In genomic region chr9:78871452-78872331, GRCh38 we compare ENCODE assay signal across 11 cellular contexts.
A peak's percentile ranks its signal among the peaks of the same experiment; 100 is the strongest.
DNase-seq lines count a peak whose midpoint lies in the region; ATAC-seq and TF ChIP-seq lines count a peak whose summit lies in the region.
"Had no signal": no experiment of that assay in that cellular context is flagged by ENCODE, and none has a peak within 500 bp of the region (broad histone marks: within the 10 kb centered on the region; RNA-seq: fewer than 3 reads in every experiment).

No MANE protein-coding gene starts in this region.

- no peaks in the 10 kb centered on the region for H3K27me3 Mint-ChIP-seq in activated naive CD8-positive, alpha-beta T cell treated with anti-CD3 and anti-CD28 coated beads, Interleukin-2, amount 50 U/mL, for 24 hours

- H3K18ac ChIP-seq in mesendoderm (ENCODE audit: low read length), result no peak overlapping the region

- no peak overlapping the region for H3K4ac ChIP-seq in mesendoderm (ENCODE audit: low read depth, low read length)

- H3K4me2 ChIP-seq in mammary epithelial cell (ENCODE audit: insufficient read depth, low read depth, low read length) (peak overlapping the region; percentile 51), mesendoderm (ENCODE audit: low read length) (no peak overlapping the region)

- peak overlapping the region; percentile 14 for H3K9ac ChIP-seq in mammary epithelial cell (ENCODE audit: insufficient read depth, low read length)
- H3K9ac ChIP-seq in mesendoderm (ENCODE audit: low read length), result no peak overlapping the region

- no peak overlapping the region for H2BK120ac ChIP-seq in mesendoderm (ENCODE audit: low read depth, low read length)

- no peak overlapping the region for H2BK5ac ChIP-seq in mesendoderm (ENCODE audit: low read length)

- H3K27ac ChIP-seq in mammary epithelial cell (ENCODE audit: insufficient read depth, low read depth, low read length) (peak overlapping the region; percentile 89), mesendoderm (ENCODE audit: low read depth, low read length) (no peak overlapping the region)

- H3K79me1 ChIP-seq in mesendoderm (ENCODE audit: low read length), result no peaks in the 10 kb centered on the region

- peaks cover 3% of the 10 kb centered on the region for H3K9me3 ChIP-seq in mammary epithelial cell (replicated peaks; ENCODE audit: insufficient read depth, low read length)

- WGBS in mammary epithelial cell (ENCODE audit: low coverage, missing lambda C conversion rate), result 7% methylated on average over 4 of the region's 4 CpGs
- no CpG with 5 or more reads among the region's 4 CpGs for WGBS in mesendoderm (ENCODE audit: extremely low coverage, insufficient coverage, low lambda C conversion rate)

- no peak overlapping the region for H3K56ac ChIP-seq in mesendoderm (ENCODE audit: low read length)

- DNase-seq in Caki2 (ENCODE audit: low read depth), result peak; percentile 80
- peak; percentile 60 for DNase-seq in LoVo (ENCODE audit: low spot score)
- DNase-seq in mammary epithelial cell, result peak; percentile 88
- DNase-seq in mesendoderm, result peak; percentile 33
- no peak for DNase-seq in SKM-1 (lab: John Stamatoyannopoulos, UW; ENCODE audit: unreplicated experiment)
- DNase-seq in activated naive CD8-positive, alpha-beta T cell treated with anti-CD3 and anti-CD28 coated beads, Interleukin-2, amount 50 U/mL, for 24 hours, result no peak
- DNase-seq: immature natural killer cell had no signal

- peaks cover 6% of the 10 kb centered on the region for H3K9me3 Mint-ChIP-seq in activated naive CD8-positive, alpha-beta T cell treated with anti-CD3 and anti-CD28 coated beads, Interleukin-2, amount 50 U/mL, for 24 hours
- H3K9me3 Mint-ChIP-seq: activated T-helper 2 cell treated with anti-CD3 and anti-CD28 coated beads, Interferon-gamma antibody, Interleukin-2, Interleukin-4, amounts not matched to agents 10 μg/mL and 5 μg/mL and 100 μg/mL, durations not matched to agents 14 hours and 24 hours and 36 hours had no signal

- no peaks in the 10 kb centered on the region for H3K27me3 ChIP-seq in mammary epithelial cell (ENCODE audit: insufficient read depth, low read length)
- no peaks in the 10 kb centered on the region for H3K27me3 ChIP-seq in mesendoderm (ENCODE audit: insufficient read depth, low read length, poor library complexity)

- dilution Hi-C loops in mammary epithelial cell (cut with HindIII; ENCODE audit: low sequenced_read_pairs), result no loop called here

- H2AFZ ChIP-seq in mammary epithelial cell (ENCODE audit: low read depth, low read length), result peak overlapping the region; percentile 57

- no peaks in the 10 kb centered on the region for H4K20me1 ChIP-seq in mammary epithelial cell (ENCODE audit: insufficient read depth, low read length)

- no TSS peak for BruUV-seq in mammary epithelial cell (replicated peaks; lab: Mats Ljungman, UMichigan)

- H3K36me3 ChIP-seq in mammary epithelial cell (ENCODE audit: insufficient read depth, low read length), result no peaks in the 10 kb centered on the region
- H3K36me3 ChIP-seq in mesendoderm (ENCODE audit: control insufficient read depth, insufficient read depth, low read length), result no peaks in the 10 kb centered on the region

- no peaks in the 10 kb centered on the region for H3K4me1 Mint-ChIP-seq in activated naive CD8-positive, alpha-beta T cell treated with anti-CD3 and anti-CD28 coated beads, Interleukin-2, amount 50 U/mL, for 24 hours
- H3K4me1 Mint-ChIP-seq: immature natural killer cell, neural crest cell had no signal

- H3K79me2 ChIP-seq in mammary epithelial cell (ENCODE audit: insufficient read depth, low read length) (no peaks in the 10 kb centered on the region), mesendoderm (ENCODE audit: control insufficient read depth, insufficient read depth, low read length) (no peaks in the 10 kb centered on the region)

- no peak overlapping the region for H3K4me3 Mint-ChIP-seq in activated naive CD8-positive, alpha-beta T cell treated with anti-CD3 and anti-CD28 coated beads, Interleukin-2, amount 50 U/mL, for 24 hours
- H3K4me3 Mint-ChIP-seq: immature natural killer cell, neural crest cell had no signal

- CTCF ChIA-PET in mammary epithelial cell (lab: Charles Lee; ENCODE audit: low non-redundant PET), result interaction anchor here (0.6 kb wide), 1 partner anchor 72 kb away, joined by 4 read pairs; no protein-coding TSS in a partner anchor

- TF ChIP-seq CTCF in mammary epithelial cell (conservative IDR thresholded peaks at IDR 0.05 in 1 of 2, IDR thresholded peaks at IDR 0.05 in 1 of 2; ENCODE audit: extremely low read depth in 1 of 2, insufficient read depth in 1 of 2, low read depth in 1 of 2, low read length in 2 of 2), result no peak

- no peak overlapping the region for H3K23ac ChIP-seq in mesendoderm (ENCODE audit: low read length)

- in situ Hi-C loops in Caki2 (cut with HindIII; ENCODE audit: low pct_unique_long_range_greater_than_20kb, low sequenced_read_pairs) (no loop called here), mammary epithelial cell (cut with MboI; ENCODE audit: low sequenced_read_pairs in 2 of 2) (no loop called here)

- H3K27ac Mint-ChIP-seq in activated naive CD8-positive, alpha-beta T cell treated with anti-CD3 and anti-CD28 coated beads, Interleukin-2, amount 50 U/mL, for 24 hours, result no peak overlapping the region
- H3K27ac Mint-ChIP-seq: activated T-helper 2 cell treated with anti-CD3 and anti-CD28 coated beads, Interferon-gamma antibody, Interleukin-2, Interleukin-4, amounts not matched to agents 10 μg/mL and 5 μg/mL and 100 μg/mL, durations not matched to agents 14 hours and 24 hours and 36 hours; immature natural killer cell had no signal

- H3K4me1 ChIP-seq in mammary epithelial cell (ENCODE audit: insufficient read depth, low read length), result peaks cover 22% of the 10 kb centered on the region
- H3K4me1 ChIP-seq in mesendoderm (ENCODE audit: control insufficient read depth, low read depth, low read length), result no peaks in the 10 kb centered on the region

- no peak overlapping the region for H2AK5ac ChIP-seq in mesendoderm (ENCODE audit: low read length)

- intact Hi-C loops in mammary epithelial cell (cut with micrococcal nuclease), result no loop called here

- H3K36me3 Mint-ChIP-seq in activated naive CD8-positive, alpha-beta T cell treated with anti-CD3 and anti-CD28 coated beads, Interleukin-2, amount 50 U/mL, for 24 hours (ENCODE audit: low read depth), result no peaks in the 10 kb centered on the region
- H3K36me3 Mint-ChIP-seq: immature natural killer cell had no signal

- H3K4me3 ChIP-seq in mammary epithelial cell (replicated peaks in 1 of 3; ENCODE audit: insufficient read depth in 1 of 3, low read depth in 2 of 3, low read length in 3 of 3) (no peak overlapping the region), mesendoderm (ENCODE audit: low read length) (no peak overlapping the region)

- ATAC-seq in HG03039 (IDR thresholded peaks at IDR 0.05; ENCODE audit: unreplicated experiment) (no peak), HG02763 (IDR thresholded peaks at IDR 0.05; ENCODE audit: unreplicated experiment) (no peak)
- ATAC-seq in activated naive CD8-positive, alpha-beta T cell treated with anti-CD3 and anti-CD28 coated beads, Interleukin-2, amount 50 U/mL, for 24 hours, result no peak

- H4K5ac ChIP-seq in mesendoderm (ENCODE audit: low read length), result no peak overlapping the region

- no peak overlapping the region for H2BK15ac ChIP-seq in mesendoderm (replicated peaks; ENCODE audit: low read depth)

- H4K8ac ChIP-seq in mesendoderm (ENCODE audit: low read depth, low read length), result no peak overlapping the region

Comparison
In these comparisons a context has a peak if more than half of its experiments do, and no peak if none do; other contexts are left out.
1. DNase-seq: peak in Caki2 (single experiment), LoVo (single experiment), mammary epithelial cell (single experiment) and mesendoderm (single experiment); none in SKM-1 (single experiment) and activated naive CD8-positive, alpha-beta T cell treated with anti-CD3 and anti-CD28 coated beads, Interleukin-2, amount 50 U/mL, for 24 hours (single experiment).